21 cellular contexts compared by ENCODE assay signal in the genomic region with DNA sequence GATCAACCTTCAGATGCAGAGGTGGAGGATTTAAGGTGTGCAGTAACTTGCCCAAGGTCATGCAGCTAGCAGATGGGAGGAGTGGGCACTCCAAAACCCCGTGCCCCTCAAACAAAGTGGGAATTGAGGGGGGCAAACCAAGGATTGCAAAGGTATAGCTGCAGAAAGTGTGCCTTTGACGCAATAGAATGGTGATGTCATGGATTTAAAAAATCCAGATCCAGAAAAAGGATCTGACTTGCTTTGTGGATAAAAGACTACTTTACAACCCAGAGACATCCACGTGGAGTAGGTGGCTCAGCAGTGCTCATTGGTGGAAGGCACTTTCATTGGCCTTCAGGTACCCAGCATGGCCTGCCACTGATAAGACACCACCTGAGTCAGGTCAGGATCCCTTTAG. TPM values are rescaled to one million over a fixed set of nuclear protein-coding genes. Genes with fewer than 3 reads are reported as not detected.
DNase-seq lines count a peak whose midpoint lies in the region; ATAC-seq and TF ChIP-seq lines count a peak whose summit lies in the region.
"Had no signal": no experiment of that assay in that cellular context is flagged by ENCODE, and none has a peak within 500 bp of the region (broad histone marks: within the 10 kb centered on the region; RNA-seq: fewer than 3 reads in every experiment).

No MANE protein-coding gene starts in this region.

- H3K4me3 ChIP-seq in breast epithelium (no peak overlapping the region), upper lobe of left lung (no peak overlapping the region)
- H3K4me3 ChIP-seq: BLaER1 had no signal

- no peak for ATAC-seq in upper lobe of left lung (ENCODE audit: low FRiP score in 2 of 2)
- no peak for ATAC-seq in activated T-helper 17 cell treated with anti-CD3 and anti-CD28 coated beads, Interleukin-2, amount 50 U/mL, for 72 hours (replicated peaks)

- H3K4me1 ChIP-seq in breast epithelium (no peaks in the 10 kb centered on the region), upper lobe of left lung (peaks cover 28 to 43% (median 32%) of the 10 kb centered on the region in 4 donors)

- no peak for TF ChIP-seq CTCF in MCF 10A (IDR thresholded peaks at IDR 0.05; ENCODE audit: unreplicated experiment)
- no peak for TF ChIP-seq CTCF in breast epithelium (IDR thresholded peaks at IDR 0.05)
- no peak for TF ChIP-seq CTCF in RWPE1 (conservative IDR thresholded peaks at IDR 0.05; ENCODE audit: low read depth)
- TF ChIP-seq CTCF in upper lobe of left lung (IDR thresholded peaks at IDR 0.05) = no peak

- peaks cover 7% of the 10 kb centered on the region for H3K9me3 Mint-ChIP-seq in MCF 10A (ENCODE audit: unreplicated experiment)
- no peaks in the 10 kb centered on the region for H3K9me3 Mint-ChIP-seq in activated T-helper 17 cell treated with anti-CD3 and anti-CD28 coated beads, Interleukin-2, amount 50 U/mL, for 72 hours
- H3K9me3 Mint-ChIP-seq: CD4-positive, alpha-beta T cell had no signal

- no peak overlapping the region for H3K4me3 Mint-ChIP-seq in MCF 10A (ENCODE audit: unreplicated experiment)
- no peak overlapping the region for H3K4me3 Mint-ChIP-seq in activated T-helper 17 cell treated with anti-CD3 and anti-CD28 coated beads, Interleukin-2, amount 50 U/mL, for 72 hours
- H3K4me3 Mint-ChIP-seq: CD4-positive, alpha-beta T cell; IgD-negative memory B cell had no signal

- no TSS peak for BruUV-seq in MCF 10A (replicated peaks; lab: Mats Ljungman, UMichigan)

- H3K27ac Mint-ChIP-seq in MCF 10A (ENCODE audit: low read depth, unreplicated experiment) = peak overlapping the region; percentile 87
- H3K27ac Mint-ChIP-seq in activated T-helper 17 cell treated with anti-CD3 and anti-CD28 coated beads, Interleukin-2, amount 50 U/mL, for 72 hours = no peak overlapping the region
- H3K27ac Mint-ChIP-seq: CD4-positive, alpha-beta T cell; IgD-negative memory B cell had no signal

- H3K27me3 ChIP-seq in breast epithelium (no peaks in the 10 kb centered on the region), upper lobe of left lung (no peaks in the 10 kb centered on the region)
- H3K27me3 ChIP-seq: BLaER1 had no signal

- no peaks in the 10 kb centered on the region for H3K36me3 ChIP-seq in breast epithelium
- H3K36me3 ChIP-seq in upper lobe of left lung = no peaks in the 10 kb centered on the region
- H3K36me3 ChIP-seq: BLaER1 had no signal

- DNase-seq in MCF 10A (ENCODE audit: unreplicated experiment) (no peak), breast epithelium (ENCODE audit: low spot score in 2 of 2) (no peak), RWPE1 (ENCODE audit: low spot score) (no peak), epithelial cell of prostate (ENCODE audit: low read depth, low spot score) (no peak), upper lobe of left lung (no peak), NCI-H2196 (lab: John Stamatoyannopoulos, UW; ENCODE audit: unreplicated experiment) (no peak), globus pallidus (ENCODE audit: low spot score) (no peak)
- DNase-seq: CD4-positive, alpha-beta T cell; COR-L47; H7; NCI-H1048; NCI-H1417; NCI-H1694 treated with DMSO at 0.1 percent for 48 hours; NCI-H2081; NCI-H345; NCI-H524; NCI-H774 had no signal

- 87 to 89% methylated on average over 3 of the region's 3 CpGs for WGBS in upper lobe of left lung, 2 donors

- H3K4me1 Mint-ChIP-seq in MCF 10A (ENCODE audit: insufficient read depth, unreplicated experiment) = peaks cover 41% of the 10 kb centered on the region
- H3K4me1 Mint-ChIP-seq in activated T-helper 17 cell treated with anti-CD3 and anti-CD28 coated beads, Interleukin-2, amount 50 U/mL, for 72 hours = peaks cover 10% of the 10 kb centered on the region

- intact Hi-C loops in MCF 10A (cut with micrococcal nuclease) (loop anchor here (10.0 kb wide), 1 partner anchor 73 kb away; no protein-coding TSS in a partner anchor), breast epithelium (cut with DNase I; ENCODE audit: low total_unique reads) (no loop called here)

- H3K9me3 ChIP-seq in breast epithelium (no peaks in the 10 kb centered on the region), upper lobe of left lung (no peaks in the 10 kb centered on the region)
- H3K9me3 ChIP-seq: BLaER1 had no signal

- TF ChIP-seq POLR2A in breast epithelium (IDR thresholded peaks at IDR 0.05) = no peak
- TF ChIP-seq POLR2A in upper lobe of left lung (IDR thresholded peaks at IDR 0.05) = no peak

- TF ChIP-seq EP300 in upper lobe of left lung (IDR thresholded peaks at IDR 0.05) = no peak

- CTCF ChIA-PET in MCF 10A (lab: Yijun Ruan, JAX) = no interaction called here
- CTCF ChIA-PET in RWPE1 (lab: Yijun Ruan, JAX) = interaction anchor here (0.6 kb wide), 1 partner anchor 288 kb away, joined by 5 read pairs; no protein-coding TSS in a partner anchor

- H3K36me3 Mint-ChIP-seq in MCF 10A (ENCODE audit: insufficient read depth, unreplicated experiment) = no peaks in the 10 kb centered on the region
- no peaks in the 10 kb centered on the region for H3K36me3 Mint-ChIP-seq in activated T-helper 17 cell treated with anti-CD3 and anti-CD28 coated beads, Interleukin-2, amount 50 U/mL, for 72 hours (ENCODE audit: low read depth)

- POLR2A ChIA-PET in MCF 10A (lab: Yijun Ruan, JAX) (interaction anchor here (0.6 kb wide), 1 partner anchor 105 kb away, joined by 3 read pairs; no protein-coding TSS in a partner anchor), RWPE1 (lab: Yijun Ruan, JAX; ENCODE audit: low non-redundant PET) (no interaction called here)

- no peak overlapping the region for H3K27ac ChIP-seq in breast epithelium
- H3K27ac ChIP-seq in RWPE1 = peak overlapping the region; percentile 58; the same call in 1 of the 2 replicates
- H3K27ac ChIP-seq in epithelial cell of prostate = peak overlapping the region; percentile 94
- peak overlapping the region in 3 of 4 donors; percentile 72 to 83 (median 78) for H3K27ac ChIP-seq in upper lobe of left lung
- H3K27ac ChIP-seq: BLaER1, KMS-11 had no signal

- H3K27me3 Mint-ChIP-seq in MCF 10A (ENCODE audit: insufficient read depth, unreplicated experiment) = no peaks in the 10 kb centered on the region
- H3K27me3 Mint-ChIP-seq in activated T-helper 17 cell treated with anti-CD3 and anti-CD28 coated beads, Interleukin-2, amount 50 U/mL, for 72 hours = peaks cover 12% of the 10 kb centered on the region
- H3K27me3 Mint-ChIP-seq: IgD-negative memory B cell had no signal

RNA-seq across cellular contexts. Expression of gene ADRB1, which starts 15.7 kb away (rescaled TPM):
- 0.28 and 0.56 TPM in 2 replicates for total RNA-seq in MCF 10A (2022)
- total RNA-seq in breast epithelium = 1 to 10 TPM in 2 of 3 donors, under 1 TPM in 1; 0.66 to 2.4 (median 1.3) TPM
- 10 to 100 TPM; 18.9 to 37.2 (median 26.8) TPM for total RNA-seq in upper lobe of left lung
- total RNA-seq in activated T-helper 17 cell treated with anti-CD3 and anti-CD28 coated beads, Interleukin-2, amount 50 U/mL, for 72 hours = not detected

Comparison
In these comparisons a context has a peak if more than half of its experiments do, and no peak if none do; other contexts are left out.
1. H3K27ac ChIP-seq: peak in RWPE1 (single experiment), epithelial cell of prostate (single experiment) and upper lobe of left lung (3 of 4); none in breast epithelium (0 of 2).
2. RNA of gene ADRB1, which starts 15.7 kb away (total RNA-seq): 18.9 to 37.2 TPM in upper lobe of left lung; 0.66 to 2.4 TPM in breast epithelium, 0.28 to 0.56 TPM in MCF 10A and not detected in activated T-helper 17 cell treated with anti-CD3 and anti-CD28 coated beads, Interleukin-2, amount 50 U/mL, for 72 hours; every median in the first group is over 4 times any median in the second.